ENCODE assay signal across 32 cellular contexts in the genomic region with DNA sequence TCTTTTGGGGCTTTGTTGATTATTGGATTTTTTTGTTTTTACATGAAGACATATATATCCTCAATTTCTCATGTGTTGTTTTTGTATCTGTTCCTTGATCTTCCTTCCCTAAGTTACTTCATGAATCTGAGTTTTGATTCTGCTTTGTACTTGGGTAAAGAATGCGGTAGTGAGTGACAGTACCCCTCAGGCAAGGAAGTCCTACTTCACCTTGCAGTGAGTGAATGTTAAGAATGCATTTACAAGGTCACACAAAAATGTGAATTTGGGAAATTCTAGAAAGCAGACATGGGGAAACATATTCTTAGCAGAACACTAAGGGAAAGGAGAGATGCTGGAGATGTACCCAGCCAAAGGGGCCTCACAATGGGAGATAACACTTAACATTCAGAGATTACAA.
"Had no signal": no experiment of that assay in that cellular context is flagged by ENCODE, and none has a peak within 500 bp of the region (broad histone marks: within the 10 kb centered on the region; RNA-seq: fewer than 3 reads in every experiment).

No MANE protein-coding gene starts in this region.

- H3K36me3 ChIP-seq: left lung, lower lobe of right lung, pancreas, prostate gland, stomach, thyroid gland, transverse colon, uterus had no signal

- H3K4me1 ChIP-seq: left lung, lower lobe of right lung, pancreas, prostate gland, testis, thyroid gland, transverse colon, uterus had no signal

- H3K4me3 Mint-ChIP-seq: immature natural killer cell; naive thymus-derived CD4-positive, alpha-beta T cell; nephron; neural crest cell; stimulated activated naive B cell treated with anti-CD40 and anti-IgM and Interleukin-4, amounts not matched to agents 10 μg/mL and 1 μg/mL and 100 μg/mL, for 72 hours had no signal

- H3K27ac Mint-ChIP-seq: immature natural killer cell; naive thymus-derived CD4-positive, alpha-beta T cell; nephron; stimulated activated naive B cell treated with anti-CD40 and anti-IgM and Interleukin-4, amounts not matched to agents 10 μg/mL and 1 μg/mL and 100 μg/mL, for 72 hours had no signal

- H3K4me3 ChIP-seq: left lung, lower lobe of right lung, mucosa of descending colon, pancreas, prostate gland, skin epidermis, stomach, testis, thyroid gland, transverse colon, uterus had no signal

- H3K36me3 Mint-ChIP-seq: immature natural killer cell; naive thymus-derived CD4-positive, alpha-beta T cell; stimulated activated naive B cell treated with anti-CD40 and anti-IgM and Interleukin-4, amounts not matched to agents 10 μg/mL and 1 μg/mL and 100 μg/mL, for 72 hours had no signal

- H3K9me3 ChIP-seq: left lung, lower lobe of right lung, mucosa of descending colon, pancreas, prostate gland, stomach, testis, thyroid gland, transverse colon, uterus had no signal

- DNase-seq: head of caudate nucleus; hypothalamus; immature natural killer cell; left cardiac atrium; left lung; lower lobe of right lung; mammary epithelial cell; mesenchymal stem cell; midbrain; mucosa of descending colon; naive thymus-derived CD4-positive, alpha-beta T cell; nucleus accumbens; pancreas; posterior cingulate gyrus; retina; right cardiac atrium; stimulated activated CD4-positive, alpha-beta T cell treated with anti-CD3 and anti-CD28 coated beads, Interleukin-12 subunit alpha, Interleukin-12 subunit beta, amount 100 ng/mL, for 4 hours; stimulated activated CD4-positive, alpha-beta T cell treated with anti-CD3 and anti-CD28 coated beads, Interleukin-15, amount 100 ng/mL, for 24 hours; stimulated activated CD4-positive, alpha-beta T cell treated with anti-CD3 and anti-CD28 coated beads, Interleukin-2, amount 100 ng/mL, for 24 hours; stimulated activated CD4-positive, alpha-beta T cell treated with anti-CD3 and anti-CD28 coated beads, Interleukin-4, amount 100 ng/mL, for 1 hour; stimulated activated naive B cell treated with anti-CD40 and anti-IgM and Interleukin-4, amounts not matched to agents 10 μg/mL and 1 μg/mL and 100 μg/mL, for 72 hours; stimulated activated naive CD8-positive, alpha-beta T cell treated with anti-CD3 and anti-CD28 coated beads, Interleukin-15, Interleukin-2, amounts not matched to agents 100 U/mL and 50 U/mL, for 24 hours; stomach; testis; thyroid gland; transverse colon; uterus had no signal

- H3K27me3 ChIP-seq: left lung, pancreas, stomach, testis, thyroid gland, transverse colon, uterus had no signal

- ATAC-seq: left cardiac atrium; left lung; lower lobe of right lung; mucosa of descending colon; naive thymus-derived CD4-positive, alpha-beta T cell; pancreas; right cardiac atrium; sciatic nerve; stimulated activated naive B cell treated with anti-CD40 and anti-IgM and Interleukin-4, amounts not matched to agents 10 μg/mL and 1 μg/mL and 100 μg/mL, for 72 hours; stimulated activated naive CD8-positive, alpha-beta T cell treated with anti-CD3 and anti-CD28 coated beads, Interleukin-15, Interleukin-2, amounts not matched to agents 100 U/mL and 50 U/mL, for 24 hours had no signal

- H3K9me3 Mint-ChIP-seq: nephron, neural crest cell had no signal

- H3K4me1 Mint-ChIP-seq: immature natural killer cell; naive thymus-derived CD4-positive, alpha-beta T cell; nephron; stimulated activated naive B cell treated with anti-CD40 and anti-IgM and Interleukin-4, amounts not matched to agents 10 μg/mL and 1 μg/mL and 100 μg/mL, for 72 hours had no signal
